ENCODE assay signal across 32 cellular contexts in the genomic region with DNA sequence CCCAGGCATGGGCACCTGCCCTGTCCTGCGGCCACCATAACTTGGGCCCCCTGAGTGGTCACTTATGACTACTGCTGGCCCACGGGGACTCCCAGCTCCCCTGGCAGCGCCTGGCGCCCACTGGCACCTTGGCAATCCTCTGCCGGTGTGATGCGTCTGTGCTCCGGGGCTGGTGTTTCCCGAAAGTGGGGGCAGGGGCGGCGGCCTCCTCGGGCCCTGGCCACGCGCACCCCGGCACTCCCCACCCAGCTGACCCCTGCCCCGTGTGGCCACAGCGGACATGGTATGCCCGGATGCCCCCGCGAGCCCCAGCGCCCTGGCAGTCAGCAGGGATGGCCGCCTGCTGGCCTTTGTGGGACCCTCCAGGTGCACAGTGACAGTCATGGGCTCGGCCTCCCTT. TPM values are rescaled to one million over a fixed set of nuclear protein-coding genes. Genes with fewer than 3 reads are reported as not detected.
"Had no signal": no experiment of that assay in that cellular context is flagged by ENCODE, and none has a peak within 500 bp of the region (broad histone marks: within the 10 kb centered on the region; RNA-seq: fewer than 3 reads in every experiment).

No MANE protein-coding gene starts in this region.

- H3K9me3 ChIP-seq: ovary, psoas muscle, spleen, suprapubic skin, thoracic aorta, thyroid gland, tibial nerve, upper lobe of left lung, vagina had no signal

- H3K36me3 ChIP-seq: ovary, vagina had no signal

- H3K27me3 ChIP-seq: ovary, spleen, suprapubic skin, thyroid gland, tibial nerve, upper lobe of left lung, vagina had no signal

- FAIRE-seq: urothelium cell line had no signal

- DNase-seq: naive B cell; naive thymus-derived CD8-positive, alpha-beta T cell; nephron progenitor cell; occipital lobe; ovary; posterior cingulate gyrus; psoas muscle; right cardiac atrium; spleen; stimulated activated CD4-positive, alpha-beta T cell treated with anti-CD3 and anti-CD28 coated beads, Interleukin-12 subunit alpha, Interleukin-12 subunit beta, amount 100 ng/mL, for 4 hours; stimulated activated CD4-positive, alpha-beta T cell treated with anti-CD3 and anti-CD28 coated beads, Interleukin-1b, Interleukin-23, amount 100 ng/mL, for 48 hours; stimulated activated CD4-positive, alpha-beta T cell treated with anti-CD3 and anti-CD28 coated beads, Interleukin-4, amount 100 ng/mL, for 1 hour; stimulated activated CD4-positive, alpha-beta T cell treated with anti-CD3 and anti-CD28 coated beads, Interleukin-4, amount 100 ng/mL, for 4 hours; stimulated activated CD8-positive, alpha-beta memory T cell treated with anti-CD3 and anti-CD28 coated beads, Interleukin-4, amount 100 ng/mL, for 48 hours; stimulated activated naive CD4-positive, alpha-beta T cell; stimulated activated naive CD8-positive, alpha-beta T cell treated with anti-CD3 and anti-CD28 coated beads, Interleukin-15, amount 100 ng/mL, for 72 hours; stimulated activated naive CD8-positive, alpha-beta T cell treated with anti-CD3 and anti-CD28 coated beads, Interleukin-15, Interleukin-2, amounts not matched to agents 100 U/mL and 50 U/mL, for 24 hours; substantia nigra; thyroid gland; trophoblast cell; upper lobe of left lung had no signal

- H3K27ac ChIP-seq: ovary, parathyroid adenoma, psoas muscle, skin epidermis, spleen, suprapubic skin, thoracic aorta, thyroid gland, tibial nerve, upper lobe of left lung, vagina had no signal

- H3K4me2 ChIP-seq: smooth muscle cell had no signal

- ATAC-seq: naive thymus-derived CD8-positive, alpha-beta T cell; natural killer cell treated with Interleukin-12 subunit alpha and Interleukin-12 subunit beta and Interleukin-15 and Interleukin-18, amount 100 ng/mL, for 72 hours; psoas muscle; right cardiac atrium; sciatic nerve; stimulated activated memory B cell treated with anti-CD40 and anti-IgM and Interleukin-4, amounts not matched to agents 10 μg/mL and 1 μg/mL and 100 μg/mL, for 72 hours; stimulated activated naive CD8-positive, alpha-beta T cell treated with anti-CD3 and anti-CD28 coated beads, Interleukin-15, amount 100 ng/mL, for 72 hours; stimulated activated naive CD8-positive, alpha-beta T cell treated with anti-CD3 and anti-CD28 coated beads, Interleukin-15, Interleukin-2, amounts not matched to agents 100 U/mL and 50 U/mL, for 24 hours had no signal

- H3K79me2 ChIP-seq: parathyroid adenoma had no signal

- H3K9ac ChIP-seq: parathyroid adenoma had no signal

- H3K4me3 ChIP-seq: ovary, psoas muscle, skin epidermis, smooth muscle cell, spleen, suprapubic skin, thoracic aorta, thyroid gland, tibial nerve, upper lobe of left lung, vagina had no signal

- H2AFZ ChIP-seq: parathyroid adenoma had no signal

RNA-seq across cellular contexts. Expression of gene RHBDL1, which starts 18.0 kb away (rescaled TPM):
- polyA plus RNA-seq: naive thymus-derived CD8-positive, alpha-beta T cell had no signal
